Comparison of ENCODE assay signal across 27 cellular contexts in genomic region chr9:21415492-21416267, GRCh38. TPM values are rescaled to one million over a fixed set of nuclear protein-coding genes. Genes with fewer than 3 reads are reported as not detected.
DNase-seq lines count a peak whose midpoint lies in the region; ATAC-seq and TF ChIP-seq lines count a peak whose summit lies in the region.
"Had no signal": no experiment of that assay in that cellular context is flagged by ENCODE, and none has a peak within 500 bp of the region (broad histone marks: within the 10 kb centered on the region; RNA-seq: fewer than 3 reads in every experiment).

No MANE protein-coding gene starts in this region.

- intact Hi-C loops in sciatic nerve (cut with DNase I) = no loop called here

- TF ChIP-seq CTCF in astrocyte of the cerebellum (IDR thresholded peaks at IDR 0.05; ENCODE audit: low read depth, low read length, missing control alignments) = no peak
- no peak for TF ChIP-seq CTCF in kidney epithelial cell (IDR thresholded peaks at IDR 0.05; ENCODE audit: insufficient read depth, low read length, poor library complexity, severe bottlenecking)

- no peak overlapping the region for H3K4me3 ChIP-seq in astrocyte of the cerebellum (ENCODE audit: low read depth, low read length)
- no peak overlapping the region for H3K4me3 ChIP-seq in kidney epithelial cell (ENCODE audit: low read depth, low read length)
- H3K4me3 ChIP-seq: BLaER1, PC-9, SK-N-MC, spleen had no signal

- H3K27me3 ChIP-seq in kidney epithelial cell (ENCODE audit: control insufficient read depth, insufficient read depth, low read length) = no peaks in the 10 kb centered on the region
- H3K27me3 ChIP-seq: BLaER1 had no signal

- DNase-seq in Caki2 (ENCODE audit: low read depth) = peak; percentile 78
- DNase-seq in LoVo (ENCODE audit: low spot score) = peak; percentile 47
- peak; percentile 63 for DNase-seq in astrocyte of the cerebellum (ENCODE audit: low read depth)
- peak; percentile 59 for DNase-seq in kidney epithelial cell (ENCODE audit: low read depth)
- no peak for DNase-seq in pons (ENCODE audit: low spot score)
- DNase-seq in sciatic nerve (ENCODE audit: low spot score) = no peak
- DNase-seq: activated B cell treated with CpG ODN at 0.5 μM for 24 hours; activated CD8-positive, alpha-beta T cell treated with anti-CD3 and anti-CD28 coated beads for 36 hours; activated naive CD4-positive, alpha-beta T cell treated with Interleukin-2 at 50 U/mL for 16 hours; activated T-cell treated with anti-CD3 and anti-CD28 coated beads, Interleukin-2, amount 50 U/mL, for 24 hours; aorta; cortex of kidney; hippocampal formation; mesendoderm; natural killer cell; NCI-H1105 treated with DMSO at 0.1 percent for 48 hours; PC-9; posterior cingulate gyrus; spleen; stimulated activated CD8-positive, alpha-beta memory T cell treated with anti-CD3 and anti-CD28 coated beads, Interleukin-4, amount 100 ng/mL, for 48 hours had no signal

- ATAC-seq in sciatic nerve (no peak), HG03175 (IDR thresholded peaks at IDR 0.05; ENCODE audit: unreplicated experiment) (no peak), HG02870 (IDR thresholded peaks at IDR 0.05; ENCODE audit: unreplicated experiment) (no peak)
- ATAC-seq: activated CD8-positive, alpha-beta T cell treated with anti-CD3 and anti-CD28 coated beads for 36 hours; HCT116; natural killer cell had no signal

- no peaks in the 10 kb centered on the region for H3K36me3 ChIP-seq in kidney epithelial cell (ENCODE audit: control insufficient read depth, insufficient read depth, low read length)
- H3K36me3 ChIP-seq: BLaER1, spleen had no signal

- in situ Hi-C loops in Caki2 (cut with HindIII; ENCODE audit: low pct_unique_long_range_greater_than_20kb, low sequenced_read_pairs) (no loop called here), astrocyte of the cerebellum (cut with HindIII; ENCODE audit: low sequenced_read_pairs) (no loop called here)

RNA-seq across cellular contexts. Expression of gene IFNA8, which starts 6.8 kb away (rescaled TPM):
- total RNA-seq in Caki2 (2014; rRNA removed; shearing (Covaris generic); ENCODE audit: low replicate concordance) = not detected in 2 replicates
- total RNA-seq in kidney epithelial cell (not detected in 2 replicates), sciatic nerve (not detected)
- total RNA-seq: A673; activated B cell treated with CpG ODN at 0.5 μM for 24 hours; activated CD8-positive, alpha-beta T cell treated with anti-CD3 and anti-CD28 coated beads for 36 hours; aorta; natural killer cell; PC-9; spleen; ureter had no signal

RNA-seq across cellular contexts. Expression of gene IFNA1, which starts 24.6 kb away (rescaled TPM):
- not detected in 2 replicates for total RNA-seq in Caki2 (2014; rRNA removed; shearing (Covaris generic); ENCODE audit: low replicate concordance)
- not detected in 2 replicates for total RNA-seq in kidney epithelial cell
- not detected for total RNA-seq in sciatic nerve
- total RNA-seq: A673; activated B cell treated with CpG ODN at 0.5 μM for 24 hours; activated CD8-positive, alpha-beta T cell treated with anti-CD3 and anti-CD28 coated beads for 36 hours; aorta; natural killer cell; PC-9; spleen; ureter had no signal

RNA-seq across cellular contexts. Expression of gene IFNA2, which starts 30.5 kb away (rescaled TPM):
- not detected in 2 replicates for total RNA-seq in Caki2 (2014; rRNA removed; shearing (Covaris generic); ENCODE audit: low replicate concordance)
- not detected in 2 replicates for total RNA-seq in kidney epithelial cell
- total RNA-seq in sciatic nerve = not detected
- total RNA-seq: A673; activated B cell treated with CpG ODN at 0.5 μM for 24 hours; activated CD8-positive, alpha-beta T cell treated with anti-CD3 and anti-CD28 coated beads for 36 hours; aorta; natural killer cell; PC-9; ureter had no signal

RNA-seq across cellular contexts. Expression of gene IFNA13, which starts 47.8 kb away (rescaled TPM):
- not detected in 2 replicates for total RNA-seq in Caki2 (2014; rRNA removed; shearing (Covaris generic); ENCODE audit: low replicate concordance)
- total RNA-seq in kidney epithelial cell (not detected in 2 replicates), sciatic nerve (not detected)
- total RNA-seq: A673; activated B cell treated with CpG ODN at 0.5 μM for 24 hours; activated CD8-positive, alpha-beta T cell treated with anti-CD3 and anti-CD28 coated beads for 36 hours; aorta; natural killer cell; PC-9; ureter had no signal

Comparison
In these comparisons a context has a peak if more than half of its experiments do, and no peak if none do; other contexts are left out.
1. DNase-seq: peak in Caki2 (single experiment), LoVo (single experiment), astrocyte of the cerebellum (single experiment) and kidney epithelial cell (single experiment); none in pons (single experiment) and sciatic nerve (single experiment).